ENCODE assay signal across 20 cellular contexts in genomic region chr2:28327596-28327962, GRCh38.
DNase-seq lines count a peak whose midpoint lies in the region; ATAC-seq and TF ChIP-seq lines count a peak whose summit lies in the region.
"Had no signal": no experiment of that assay in that cellular context is flagged by ENCODE, and none has a peak within 500 bp of the region (broad histone marks: within the 10 kb centered on the region; RNA-seq: fewer than 3 reads in every experiment).

No MANE protein-coding gene starts in this region.

- H3K27me3 Mint-ChIP-seq in activated T-cell treated with anti-CD3 and anti-CD28 coated beads, Interleukin-2, amount 50 U/mL, for 24 hours: no peaks in the 10 kb centered on the region
- H3K27me3 Mint-ChIP-seq in endodermal cell (ENCODE audit: insufficient read depth): no peaks in the 10 kb centered on the region
- H3K27me3 Mint-ChIP-seq: naive thymus-derived CD8-positive, alpha-beta T cell had no signal

- H3K27ac ChIP-seq in endodermal cell (ENCODE audit: low read depth, low read length) (no peak overlapping the region), urinary bladder (ENCODE audit: low read depth) (peak overlapping the region; percentile 49), prostate gland (peak overlapping the region in 1 of 2 donors; percentile 1)
- H3K27ac ChIP-seq: pancreas had no signal

- H3K4me3 ChIP-seq in endodermal cell (ENCODE audit: low read length): no peak overlapping the region
- no peak overlapping the region for H3K4me3 ChIP-seq in urinary bladder (ENCODE audit: low read depth, low read length)
- no peak overlapping the region for H3K4me3 ChIP-seq in prostate gland
- H3K4me3 ChIP-seq: pancreas had no signal

- no peak for DNase-seq in activated T-cell treated with anti-CD3 and anti-CD28 coated beads, Interleukin-2, amount 50 U/mL, for 24 hours
- DNase-seq in activated T-cell treated with anti-CD3 and anti-CD28 coated beads, Interleukin-2, amount 50 U/mL, for 1 hour: no peak
- DNase-seq in endodermal cell (peak; percentile 31), sciatic nerve (ENCODE audit: low spot score) (no peak), NCI-H1105 treated with DMSO at 0.1 percent for 48 hours (lab: John Stamatoyannopoulos, UW) (no peak), prostate gland (ENCODE audit: low spot score) (no peak)
- DNase-seq: BE2C; Calu3; central memory CD4-positive, alpha-beta T cell; effector CD4-positive, alpha-beta T cell; hippocampal formation; KG1; mammary epithelial cell; naive thymus-derived CD8-positive, alpha-beta T cell; NCI-H2081 treated with DMSO at 0.1 percent for 48 hours; NCI-H510A; pancreas; RPMI8226 had no signal

- H3K36me3 ChIP-seq in endodermal cell (ENCODE audit: control insufficient read depth, insufficient read depth, low read length) (no peaks in the 10 kb centered on the region), urinary bladder (ENCODE audit: insufficient read depth) (no peaks in the 10 kb centered on the region), prostate gland (no peaks in the 10 kb centered on the region)
- H3K36me3 ChIP-seq: BE2C, pancreas had no signal

- 91 to 93% methylated on average over 7 to 8 of the region's 8 CpGs for WGBS in endodermal cell (ENCODE audit: insufficient coverage in 1 of 2, insufficient read length in 1 of 2), 2 experiments
- 60% methylated on average over 8 of the region's 8 CpGs for WGBS in urinary bladder
- 66% methylated on average over 8 of the region's 8 CpGs for WGBS in prostate gland

- peaks cover 23% of the 10 kb centered on the region for H3K36me3 Mint-ChIP-seq in activated T-cell treated with anti-CD3 and anti-CD28 coated beads, Interleukin-2, amount 50 U/mL, for 24 hours (ENCODE audit: low read depth)
- peaks cover 5% of the 10 kb centered on the region for H3K36me3 Mint-ChIP-seq in endodermal cell (ENCODE audit: low read depth)

- no peak overlapping the region for H3K9ac ChIP-seq in endodermal cell (ENCODE audit: extremely low read depth, low read length, poor library complexity, severe bottlenecking)

- intact Hi-C loops in sciatic nerve (cut with DNase I) (no loop called here), prostate gland (cut with DNase I) (no loop called here)

- H3K9me3 ChIP-seq in endodermal cell (ENCODE audit: control insufficient read depth, low read length): no peaks in the 10 kb centered on the region
- no peaks in the 10 kb centered on the region for H3K9me3 ChIP-seq in prostate gland
- H3K9me3 ChIP-seq: BE2C, pancreas had no signal

- TF ChIP-seq CTCF in endodermal cell (conservative IDR thresholded peaks at IDR 0.05) (no peak), prostate gland (IDR thresholded peaks at IDR 0.05) (no peak)

- H3K27ac Mint-ChIP-seq in activated T-cell treated with anti-CD3 and anti-CD28 coated beads, Interleukin-2, amount 50 U/mL, for 24 hours: peak overlapping the region; percentile 8
- no peak overlapping the region for H3K27ac Mint-ChIP-seq in endodermal cell
- H3K27ac Mint-ChIP-seq: naive thymus-derived CD8-positive, alpha-beta T cell had no signal

- no peaks in the 10 kb centered on the region for H3K9me3 Mint-ChIP-seq in activated T-cell treated with anti-CD3 and anti-CD28 coated beads, Interleukin-2, amount 50 U/mL, for 24 hours
- H3K9me3 Mint-ChIP-seq in endodermal cell: peaks cover 2% of the 10 kb centered on the region
- H3K9me3 Mint-ChIP-seq: naive thymus-derived CD8-positive, alpha-beta T cell had no signal

- H3K4me1 ChIP-seq in endodermal cell (ENCODE audit: control insufficient read depth, insufficient read depth, low read length) (peaks cover 9% of the 10 kb centered on the region), urinary bladder (ENCODE audit: insufficient read depth) (no peaks in the 10 kb centered on the region), prostate gland (replicated peaks) (no peaks in the 10 kb centered on the region)
- H3K4me1 ChIP-seq: pancreas had no signal

- H3K4me3 Mint-ChIP-seq in activated T-cell treated with anti-CD3 and anti-CD28 coated beads, Interleukin-2, amount 50 U/mL, for 24 hours: no peak overlapping the region
- no peak overlapping the region for H3K4me3 Mint-ChIP-seq in endodermal cell
- H3K4me3 Mint-ChIP-seq: naive thymus-derived CD8-positive, alpha-beta T cell had no signal

- H3K27me3 ChIP-seq in endodermal cell (ENCODE audit: control insufficient read depth, insufficient read depth, low read length, poor library complexity, severe bottlenecking): no peaks in the 10 kb centered on the region
- no peaks in the 10 kb centered on the region for H3K27me3 ChIP-seq in prostate gland (replicated peaks; ENCODE audit: insufficient read depth)
- H3K27me3 ChIP-seq: BE2C, pancreas had no signal

- H3K4me1 Mint-ChIP-seq in activated T-cell treated with anti-CD3 and anti-CD28 coated beads, Interleukin-2, amount 50 U/mL, for 24 hours (ENCODE audit: low read depth): peaks cover 27% of the 10 kb centered on the region
- H3K4me1 Mint-ChIP-seq in endodermal cell: peaks cover 7% of the 10 kb centered on the region

- ATAC-seq in sciatic nerve (peak; percentile 35), GM19397 (IDR thresholded peaks at IDR 0.05; ENCODE audit: unreplicated experiment) (no peak)
- ATAC-seq: naive thymus-derived CD8-positive, alpha-beta T cell; pancreas had no signal

- no peak for TF ChIP-seq POLR2A in prostate gland (IDR thresholded peaks at IDR 0.05)
